ENCODE assay signal across 8 cellular contexts in genomic region chr6:26595669-26596269, GRCh38. TPM values are rescaled to one million over a fixed set of nuclear protein-coding genes. Genes with fewer than 3 reads are reported as not detected.
DNase-seq lines count a peak whose midpoint lies in the region; ATAC-seq, FAIRE-seq and TF ChIP-seq lines count a peak whose summit lies in the region.

No MANE protein-coding gene starts in this region.

- peak overlapping the region; percentile 69 for H2AFZ ChIP-seq in smooth muscle cell (ENCODE audit: low read depth)

- H3K4me3 ChIP-seq in A549: peak overlapping the region; percentile 77
- H3K4me3 ChIP-seq in WERI-Rb-1 (ENCODE audit: low read depth, low read length): peak overlapping the region; percentile 88
- peak overlapping the region; percentile 44 to 57 for H3K4me3 ChIP-seq in cardiac fibroblast (replicated peaks in 1 of 2; ENCODE audit: low read depth in 2 of 2, low read length in 2 of 2)
- peak overlapping the region; percentile 99 for H3K4me3 ChIP-seq in smooth muscle cell

- H4K20me1 ChIP-seq in smooth muscle cell (ENCODE audit: low read depth): no peaks in the 10 kb centered on the region

- H3K36me3 ChIP-seq in WERI-Rb-1 (peaks cover 29% of the 10 kb centered on the region), smooth muscle cell (ENCODE audit: low read depth) (no peaks in the 10 kb centered on the region)

- no peak for FAIRE-seq in A549 (lab: Jason Lieb, UNC)

- no peaks in the 10 kb centered on the region for H3F3A ChIP-seq in smooth muscle cell (ENCODE audit: low read depth)

- H3K27ac ChIP-seq in A549 (peak overlapping the region; percentile 78 to 95), WERI-Rb-1 (peak overlapping the region; percentile 25; the same call in 1 of the 2 replicates), smooth muscle cell (ENCODE audit: low read depth) (peak overlapping the region; percentile 69)

- H3K4me1 ChIP-seq in A549 (peaks cover 4% of the 10 kb centered on the region; the same call in 1 of the 3 replicates), smooth muscle cell (ENCODE audit: low read depth) (peaks cover 8% of the 10 kb centered on the region)

- TF ChIP-seq POLR2A in A549 (IDR thresholded peaks at IDR 0.05; ENCODE audit: low read length) (no peak), GM18526 (IDR thresholded peaks at IDR 0.05; ENCODE audit: extremely low read depth, insufficient read length) (peak; percentile 29)

- H3K4me2 ChIP-seq in A549 (peak overlapping the region; percentile 64), smooth muscle cell (peak overlapping the region; percentile 94)

- H3K27me3 ChIP-seq in WERI-Rb-1 (ENCODE audit: insufficient read depth, low read depth, severe bottlenecking) (no peaks in the 10 kb centered on the region), smooth muscle cell (ENCODE audit: low read depth) (no peaks in the 10 kb centered on the region)

- WGBS in A549 (ENCODE audit: missing lambda C conversion rate): 1% methylated on average over 19 of the region's 39 CpGs
- 2% methylated on average over 39 of the region's 39 CpGs for WGBS in smooth muscle cell (ENCODE audit: low lambda C conversion rate)

- peak; percentile 58 to 91 for DNase-seq in A549 (ENCODE audit: low read depth in 1 of 2, low spot score in 1 of 2)
- DNase-seq in NCI-H2171 treated with DMSO at 0.1 percent for 48 hours (lab: John Stamatoyannopoulos, UW): peak; percentile 86
- peak; percentile 99 for DNase-seq in WERI-Rb-1
- peak; percentile 90 to 91 for DNase-seq in cardiac fibroblast (ENCODE audit: low read depth in 2 of 2)
- DNase-seq in inferior parietal cortex (ENCODE audit: extremely low spot score): peak; percentile 94
- peak; percentile 78 for DNase-seq in smooth muscle cell (lab: John Stamatoyannopoulos, UW; ENCODE audit: unreplicated experiment)

- TF ChIP-seq RAD21 in A549 (conservative IDR thresholded peaks at IDR 0.05 in 1 of 2, IDR thresholded peaks at IDR 0.05 in 1 of 2): peak; percentile 66 to 68

- H3K79me2 ChIP-seq in smooth muscle cell (ENCODE audit: low read depth): peaks cover 17% of the 10 kb centered on the region

- CTCF ChIA-PET in A549 (lab: Yijun Ruan, JAX): interaction anchor here (0.6 to 7.6 kb wide), 42 partner anchors 9 to 1301 kb away, joined by 3 to 124 read pairs (median 4); partner anchors contain the start of gene HMGN4

- no peak for TF ChIP-seq EP300 in A549 (IDR thresholded peaks at IDR 0.05)

- POLR2A ChIA-PET in A549 (lab: Yijun Ruan, JAX): interaction anchor here (0.5 to 2.1 kb wide), 9 partner anchors 20 to 1298 kb away, joined by 3 to 13 read pairs (median 4); a partner anchor contains a TSS

- TF ChIP-seq CTCF in A549 (IDR thresholded peaks at IDR 0.05): peak; percentile 81
- TF ChIP-seq CTCF in WERI-Rb-1 (IDR thresholded peaks at IDR 0.05; ENCODE audit: low read depth, low read length): peak; percentile 98
- peak; percentile 95 for TF ChIP-seq CTCF in cardiac fibroblast (IDR thresholded peaks at IDR 0.05; ENCODE audit: low read depth, low read length)
- TF ChIP-seq CTCF in smooth muscle cell (IDR thresholded peaks at IDR 0.05; ENCODE audit: borderline replicate concordance, insufficient read depth, poor library complexity, severe bottlenecking): peak; percentile 98

- ATAC-seq in A549 (peak; percentile 73 to 85), HG03097 (IDR thresholded peaks at IDR 0.05; ENCODE audit: low FRiP score, unreplicated experiment) (peak; percentile 52)

- H3K9me3 ChIP-seq in A549 (no peaks in the 10 kb centered on the region), WERI-Rb-1 (ENCODE audit: severe bottlenecking) (no peaks in the 10 kb centered on the region), smooth muscle cell (replicated peaks; ENCODE audit: low read depth) (no peaks in the 10 kb centered on the region)

- no peak overlapping the region for H3K9ac ChIP-seq in smooth muscle cell (ENCODE audit: low read depth)

TF ChIP-seq in A549, 52 proteins besides CTCF, POLR2A, EP300 and RAD21:
- TF ChIP-seq EHMT2 (IDR thresholded peaks at IDR 0.05; ENCODE audit: low read depth) (no peak), ZSCAN20 (CRISPR knock-in tag; IDR thresholded peaks at IDR 0.05) (no peak), SMC3 (IDR thresholded peaks at IDR 0.05) (peak; percentile 72), CHD4 (IDR thresholded peaks at IDR 0.05; ENCODE audit: borderline replicate concordance) (0 out of 2 replicates have a peak, but pooled peaks have one; percentile 32)

RNA-seq across cellular contexts. Expression of gene ABT1, which starts 1.0 kb away (rescaled TPM):
- polyA plus RNA-seq in A549 (2011; rRNA removed) (10.6 and 11.9 TPM in 2 replicates), A549 (2017; fragmentation: RNase III; extraction: RNeasy Plus Mini Kit Qiagen cat#74134 plus additional on column Dnase treatment) (10.6 to 11.5 TPM (median 11.1 TPM) in 3 replicates), smooth muscle cell (34.9 and 40.2 TPM in 2 replicates)
- polyA plus RNA-seq in A549 (2012; cell fraction: cytosol; rRNA removed): 14.0 and 18.5 TPM in 2 replicates
- 12.6 and 12.9 TPM in 2 replicates for polyA plus RNA-seq in A549 (2012; cell fraction: nucleus; rRNA removed)
- 8.2 and 10.0 TPM in 2 replicates for polyA minus RNA-seq in A549 (2011; rRNA and poly(A)+ RNA removed)
- total RNA-seq in smooth muscle cell: 22.8 and 23.7 TPM in 2 replicates

RNA-seq across cellular contexts. Expression of gene HMGN4, which starts 57.6 kb away (rescaled TPM):
- 59.0 and 62.9 TPM in 2 replicates for polyA plus RNA-seq in A549 (2011; rRNA removed)
- 28.7 and 30.1 TPM in 2 replicates for polyA plus RNA-seq in A549 (2012; cell fraction: cytosol; rRNA removed)
- polyA plus RNA-seq in A549 (2012; cell fraction: nucleus; rRNA removed): 10.3 and 11.7 TPM in 2 replicates
- 52.8 to 55.0 TPM (median 53.0 TPM) in 3 replicates for polyA plus RNA-seq in A549 (2017; fragmentation: RNase III; extraction: RNeasy Plus Mini Kit Qiagen cat#74134 plus additional on column Dnase treatment)
- 15.7 and 16.9 TPM in 2 replicates for polyA minus RNA-seq in A549 (2011; rRNA and poly(A)+ RNA removed)
- 53.6 and 75.0 TPM in 2 replicates for total RNA-seq in smooth muscle cell
- 38.2 and 39.4 TPM in 2 replicates for polyA plus RNA-seq in smooth muscle cell

Comparison
In these comparisons a context has a peak if more than half of its experiments do, and no peak if none do; other contexts are left out.
1. Peak in every context shown above with its lines: DNase-seq, ATAC-seq, H3K4me3 ChIP-seq and H3K27ac ChIP-seq.
2. H3K27ac ChIP-seq: peak in every context shown above with its lines; median percentile 86 in A549; 69 in smooth muscle cell; 25 in WERI-Rb-1.